ENCODE assay signal across 11 cellular contexts in the genomic region with DNA sequence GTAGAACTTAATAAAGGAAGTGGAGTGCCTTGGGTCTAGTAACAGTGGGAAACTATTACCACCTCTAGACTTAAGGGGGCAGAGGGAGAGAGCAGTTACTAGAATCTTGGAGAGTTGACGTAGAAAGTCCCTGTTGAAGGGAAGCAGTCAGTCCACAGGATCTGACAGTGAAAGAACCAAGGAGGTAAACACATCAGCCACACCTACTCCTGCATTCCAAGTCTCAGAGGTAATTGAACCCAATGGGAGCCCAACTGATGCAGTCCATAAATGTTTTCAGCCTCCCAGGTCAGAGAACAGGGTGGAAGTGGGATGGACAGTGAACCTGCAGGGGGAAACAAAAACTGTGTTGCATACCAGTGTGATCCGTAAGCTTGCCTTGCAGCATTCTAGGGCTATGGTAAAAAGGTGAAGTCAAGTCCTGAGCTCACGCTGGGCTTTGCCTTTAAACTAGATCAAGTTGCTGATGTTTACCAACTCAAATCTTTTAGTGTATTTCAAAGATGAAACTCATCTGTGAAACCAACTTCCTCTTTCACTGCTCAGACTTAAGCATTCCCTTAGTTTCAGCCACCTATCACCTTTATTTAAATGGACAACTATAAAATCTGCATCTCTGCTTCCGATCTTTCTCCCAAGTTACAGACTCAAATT. TPM values are rescaled to one million over a fixed set of nuclear protein-coding genes. Genes with fewer than 3 reads are reported as not detected.
DNase-seq lines count a peak whose midpoint lies in the region; TF ChIP-seq lines count a peak whose summit lies in the region.
"Had no signal": no experiment of that assay in that cellular context is flagged by ENCODE, and none has a peak within 500 bp of the region (broad histone marks: within the 10 kb centered on the region; RNA-seq: fewer than 3 reads in every experiment).

No MANE protein-coding gene starts in this region.

- in situ Hi-C loops in GM13977 (cut with MboI; ENCODE audit: low pct_unique_long_range_greater_than_20kb, low sequenced_read_pairs, unreplicated experiment): no loop called here

- peaks cover 2% of the 10 kb centered on the region for H3K36me3 Mint-ChIP-seq in osteocyte (ENCODE audit: unreplicated experiment)
- H3K36me3 Mint-ChIP-seq: T-cell had no signal

- H3K27me3 ChIP-seq in MM.1S (replicated peaks; ENCODE audit: insufficient read depth, low read length): no peaks in the 10 kb centered on the region
- peaks cover 0 to 11% (median 0%) of the 10 kb centered on the region in 45 donors for H3K27me3 ChIP-seq in dorsolateral prefrontal cortex

- intact Hi-C loops in dorsolateral prefrontal cortex (cut with DNase I): no loop called here

- POLR2A ChIA-PET in RWPE1 (lab: Yijun Ruan, JAX; ENCODE audit: low non-redundant PET): no interaction called here

- H3K9me3 ChIP-seq in MM.1S (replicated peaks; ENCODE audit: insufficient read depth, low read length): no peaks in the 10 kb centered on the region

- no peak overlapping the region for H2AFZ ChIP-seq in MM.1S (ENCODE audit: low read length)

- H3K27ac ChIP-seq in MM.1S (ENCODE audit: low read length) (no peak overlapping the region), epithelial cell of prostate (peak overlapping the region; percentile 22), RWPE1 (no peak overlapping the region), dorsolateral prefrontal cortex (peak overlapping the region in 5 of 59 donors; percentile 3 to 73 (median 35))

- no peaks in the 10 kb centered on the region for H4K20me1 ChIP-seq in MM.1S (ENCODE audit: insufficient read depth, low read length)

- peaks cover 86% of the 10 kb centered on the region for H3K4me1 Mint-ChIP-seq in osteocyte (ENCODE audit: unreplicated experiment)
- H3K4me1 Mint-ChIP-seq: T-cell had no signal

- CTCF ChIA-PET in RWPE1 (lab: Yijun Ruan, JAX): interaction anchor here (0.6 kb wide), 1 partner anchor 8 kb away, joined by 8 read pairs; no protein-coding TSS in a partner anchor

- peak overlapping the region; percentile 32 for H3K4me2 ChIP-seq in MM.1S (ENCODE audit: low read depth, low read length)

- H3K79me2 ChIP-seq in MM.1S (ENCODE audit: low read length): no peaks in the 10 kb centered on the region

- no peak overlapping the region for H3K4me3 ChIP-seq in MM.1S (ENCODE audit: low read length)
- no peak overlapping the region for H3K4me3 ChIP-seq in dorsolateral prefrontal cortex

- H3K9me3 Mint-ChIP-seq in osteocyte (ENCODE audit: unreplicated experiment): no peaks in the 10 kb centered on the region
- H3K9me3 Mint-ChIP-seq: T-cell had no signal

- no peak for TF ChIP-seq CTCF in GM13977 (IDR thresholded peaks at IDR 0.05; ENCODE audit: extremely low read depth, insufficient read depth, missing control alignments)
- TF ChIP-seq CTCF in MM.1S (IDR thresholded peaks at IDR 0.05; ENCODE audit: low read length): no peak
- no peak for TF ChIP-seq CTCF in osteocyte (IDR thresholded peaks at IDR 0.05)
- no peak for TF ChIP-seq CTCF in RWPE1 (conservative IDR thresholded peaks at IDR 0.05; ENCODE audit: low read depth)
- TF ChIP-seq CTCF in dorsolateral prefrontal cortex (IDR thresholded peaks at IDR 0.05 in 54 of 56, conservative IDR thresholded peaks at IDR 0.05 in 2 of 56; ENCODE audit: low read depth in 1 of 56, partially characterized antibody in 56 of 56): no peak

- H3K9ac ChIP-seq in MM.1S (ENCODE audit: low read length): no peak overlapping the region

- no peaks in the 10 kb centered on the region for H3K27me3 Mint-ChIP-seq in osteocyte (ENCODE audit: unreplicated experiment)

- DNase-seq in GM13977 (ENCODE audit: low spot score) (peak; percentile 6), MM.1S (peak; percentile 37), epithelial cell of prostate (ENCODE audit: low read depth, low spot score) (no peak), osteocyte (ENCODE audit: extremely low spot score, unreplicated experiment) (no peak), T-helper 2 cell (no peak), RWPE1 (ENCODE audit: low spot score) (no peak), dorsolateral prefrontal cortex (no peak)
- no peak for DNase-seq in activated CD4-positive, CD25-positive, alpha-beta regulatory T cell treated with anti-CD3 and anti-CD28 coated beads, Interleukin-2, amount 50 U/mL, for 72 hours
- DNase-seq: DMS 273 treated with DMSO at 0.1 percent for 48 hours, NCI-H2029, T-cell had no signal

- no peaks in the 10 kb centered on the region for H3F3A ChIP-seq in MM.1S (ENCODE audit: insufficient read depth, low read length)

- peaks cover 12% of the 10 kb centered on the region for H3K4me1 ChIP-seq in MM.1S (ENCODE audit: low read length)

- no peak overlapping the region for H3K4me3 Mint-ChIP-seq in osteocyte (ENCODE audit: unreplicated experiment)
- H3K4me3 Mint-ChIP-seq: T-cell had no signal

- no peaks in the 10 kb centered on the region for H3K36me3 ChIP-seq in MM.1S (replicated peaks; ENCODE audit: insufficient read depth, low read length)

- H3K27ac Mint-ChIP-seq in osteocyte (ENCODE audit: unreplicated experiment): peak overlapping the region; percentile 93
- H3K27ac Mint-ChIP-seq: T-cell had no signal

- no peaks in the 10 kb centered on the region for H3K9me2 ChIP-seq in MM.1S (replicated peaks; ENCODE audit: insufficient read depth, low read length)

RNA-seq across cellular contexts. Expression of a gene that starts 57.2 kb away (rescaled TPM):
- 7.9 and 8.4 TPM in 2 replicates for total RNA-seq in osteocyte
- 10 to 100 TPM in 2 of 120 experiments, 1 to 10 TPM in 31, under 1 TPM in 82, not detected in 5; 0.11 to 14.1 (median 0.46) TPM for total RNA-seq in dorsolateral prefrontal cortex
- total RNA-seq: T-cell had no signal

Comparison
In these comparisons a context has a peak if more than half of its experiments do, and no peak if none do; other contexts are left out.
1. DNase-seq: peak in GM13977 (single experiment) and MM.1S (single experiment); none in epithelial cell of prostate (single experiment), osteocyte (single experiment), T-helper 2 cell (0 of 5), activated CD4-positive, CD25-positive, alpha-beta regulatory T cell treated with anti-CD3 and anti-CD28 coated beads, Interleukin-2, amount 50 U/mL, for 72 hours (single experiment), RWPE1 (single experiment) and dorsolateral prefrontal cortex (0 of 10).